In the genomic region with DNA sequence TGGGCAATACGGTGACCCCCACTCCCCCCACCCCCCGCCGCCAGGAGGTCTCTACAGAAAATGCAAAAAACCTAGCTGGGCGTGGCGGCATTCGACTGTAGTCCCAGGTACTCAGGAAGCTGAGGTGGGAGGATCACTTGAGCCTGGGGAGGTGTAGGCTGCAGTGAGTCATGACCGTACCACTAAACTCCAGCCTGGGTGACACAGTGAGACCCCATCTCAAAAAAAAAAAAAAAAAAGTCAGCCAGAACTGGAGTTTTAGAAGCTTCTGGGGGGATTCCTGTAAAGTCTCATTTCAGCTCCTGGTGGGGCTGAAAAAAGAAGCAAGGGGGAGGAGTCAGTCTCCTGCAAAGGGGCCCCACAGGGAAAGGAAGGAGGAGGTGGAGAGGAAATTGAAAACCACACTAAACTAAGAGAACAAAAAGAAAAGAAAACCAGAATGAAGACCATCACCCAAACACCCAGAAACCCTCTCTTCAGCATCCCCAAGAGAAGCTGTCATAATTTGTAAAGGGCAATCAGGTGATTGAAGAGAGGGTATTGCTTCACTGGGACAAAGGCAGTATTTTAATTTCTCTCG, we compare ENCODE assay signal across 8 cellular contexts. TPM values are rescaled to one million over a fixed set of nuclear protein-coding genes. Genes with fewer than 3 reads are reported as not detected.
DNase-seq lines count a peak whose midpoint lies in the region; ATAC-seq and TF ChIP-seq lines count a peak whose summit lies in the region.

No MANE protein-coding gene starts in this region.

- H3K36me3 ChIP-seq in MG63 = no peaks in the 10 kb centered on the region
- no peaks in the 10 kb centered on the region for H3K36me3 ChIP-seq in gastroesophageal sphincter

- H3K27ac Mint-ChIP-seq in Calu3 (ENCODE audit: unreplicated experiment) = no peak overlapping the region
- H3K27ac Mint-ChIP-seq in natural killer cell = peak overlapping the region; percentile 89 to 91

- no peak for TF ChIP-seq POLR2A in gastroesophageal sphincter (IDR thresholded peaks at IDR 0.05)

- intact Hi-C loops in Calu3 (cut with micrococcal nuclease; ENCODE audit: unreplicated experiment) = no loop called here
- intact Hi-C loops in natural killer cell (cut with micrococcal nuclease) = loop anchor here (5.0 to 10.0 kb wide), 2 partner anchors 48 to 50 kb away; no protein-coding TSS in a partner anchor

- H3K27ac ChIP-seq in gastroesophageal sphincter = no peak overlapping the region

- TF ChIP-seq CTCF in Calu3 (IDR thresholded peaks at IDR 0.05; ENCODE audit: unreplicated experiment) (no peak), natural killer cell (IDR thresholded peaks at IDR 0.05) (no peak), gastroesophageal sphincter (IDR thresholded peaks at IDR 0.05) (no peak)

- H3K27me3 Mint-ChIP-seq in Calu3 (ENCODE audit: unreplicated experiment) (peaks cover 64% of the 10 kb centered on the region), natural killer cell (ENCODE audit: low read depth in 2 of 2) (no peaks in the 10 kb centered on the region)
- no peaks in the 10 kb centered on the region for H3K27me3 Mint-ChIP-seq in activated T-cell treated with anti-CD3 and anti-CD28 coated beads, Interleukin-2, amount 50 U/mL, for 4 hours (ENCODE audit: low read depth)

- peak; percentile 41 to 42 for ATAC-seq in activated T-cell treated with anti-CD3 and anti-CD28 coated beads, Interleukin-2, amount 50 U/mL, for 4 hours
- ATAC-seq in natural killer cell (peak in 1 of 3 donors; percentile 9), HG03432 (IDR thresholded peaks at IDR 0.05; ENCODE audit: unreplicated experiment) (no peak), HG02981 (IDR thresholded peaks at IDR 0.05; ENCODE audit: unreplicated experiment) (no peak), gastroesophageal sphincter (no peak)

- H3K36me3 Mint-ChIP-seq in Calu3 (ENCODE audit: insufficient read depth, unreplicated experiment) (peaks cover 28% of the 10 kb centered on the region), natural killer cell (no peaks in the 10 kb centered on the region)
- H3K36me3 Mint-ChIP-seq in activated T-cell treated with anti-CD3 and anti-CD28 coated beads, Interleukin-2, amount 50 U/mL, for 4 hours (ENCODE audit: insufficient read depth) = no peaks in the 10 kb centered on the region

- H3K9me3 ChIP-seq in MG63 = no peaks in the 10 kb centered on the region
- no peaks in the 10 kb centered on the region for H3K9me3 ChIP-seq in gastroesophageal sphincter

- H3K4me3 Mint-ChIP-seq in Calu3 (ENCODE audit: low read depth, unreplicated experiment) = peak overlapping the region; percentile 82
- peak overlapping the region; percentile 75 for H3K4me3 Mint-ChIP-seq in activated T-cell treated with anti-CD3 and anti-CD28 coated beads, Interleukin-2, amount 50 U/mL, for 4 hours
- peak overlapping the region; percentile 85 for H3K4me3 Mint-ChIP-seq in natural killer cell

- H3K4me3 ChIP-seq in MG63 (no peak overlapping the region), gastroesophageal sphincter (no peak overlapping the region)

- no TSS peak for BruUV-seq in Calu3 (replicated peaks; lab: Mats Ljungman, UMichigan)

- 71 to 75% methylated on average over 1 to 3 of the region's 8 CpGs for WGBS in gastroesophageal sphincter (ENCODE audit: low coverage in 1 of 2), 2 donors

- no peak for TF ChIP-seq EP300 in gastroesophageal sphincter (IDR thresholded peaks at IDR 0.05)

- DNase-seq in Calu3 = no peak
- peak; percentile 65 for DNase-seq in NCI-H510A treated with DMSO at 0.1 percent for 48 hours (lab: John Stamatoyannopoulos, UW)
- peak; percentile 64 for DNase-seq in activated T-cell treated with anti-CD3 and anti-CD28 coated beads, Interleukin-2, amount 50 U/mL, for 4 hours
- no peak for DNase-seq in natural killer cell
- DNase-seq in MG63 = no peak

- H3K27me3 ChIP-seq in MG63 (no peaks in the 10 kb centered on the region), gastroesophageal sphincter (peaks cover 9% of the 10 kb centered on the region)

- H3K4me1 Mint-ChIP-seq in Calu3 (ENCODE audit: low read depth, unreplicated experiment) = peaks cover 29% of the 10 kb centered on the region
- peaks cover 77% of the 10 kb centered on the region for H3K4me1 Mint-ChIP-seq in activated T-cell treated with anti-CD3 and anti-CD28 coated beads, Interleukin-2, amount 50 U/mL, for 4 hours (ENCODE audit: low read depth)
- H3K4me1 Mint-ChIP-seq in natural killer cell = peaks cover 55 to 72% of the 10 kb centered on the region in 2 donors

- H3K9me3 Mint-ChIP-seq in Calu3 (ENCODE audit: low read depth, unreplicated experiment) (no peaks in the 10 kb centered on the region), natural killer cell (no peaks in the 10 kb centered on the region)
- H3K9me3 Mint-ChIP-seq in activated T-cell treated with anti-CD3 and anti-CD28 coated beads, Interleukin-2, amount 50 U/mL, for 4 hours = no peaks in the 10 kb centered on the region

- peaks cover 0 to 39% (median 10%) of the 10 kb centered on the region in 3 donors for H3K4me1 ChIP-seq in gastroesophageal sphincter

- CTCF ChIA-PET in Calu3 (lab: Charles Lee) = interaction anchor here (0.6 to 1.3 kb wide), 4 partner anchors 11 to 450 kb away, joined by 3 to 6 read pairs (median 4); no protein-coding TSS in a partner anchor

RNA-seq across cellular contexts. Expression of a gene that starts 50.4 kb away (rescaled TPM):
- total RNA-seq in Calu3 (2022) (46.9 and 55.7 TPM in 2 replicates), natural killer cell (100 to 1,000 TPM; 101 to 136 (median 114) TPM), gastroesophageal sphincter (10 to 100 TPM in 2 of 4 donors, 1 to 10 TPM in 2; 9.0 to 14.7 (median 10.8) TPM)
- total RNA-seq in activated T-cell treated with anti-CD3 and anti-CD28 coated beads, Interleukin-2, amount 50 U/mL, for 4 hours = 1 to 10 TPM; 5.6 to 8.0 (median 6.3) TPM
- total RNA-seq in MG63 (2014; rRNA removed; shearing (Covaris generic); ENCODE audit: low replicate concordance) = 1.3 and 1.8 TPM in 2 replicates

Comparison
In these comparisons a context has a peak if more than half of its experiments do, and no peak if none do; other contexts are left out.
1. DNase-seq: peak in NCI-H510A treated with DMSO at 0.1 percent for 48 hours (single experiment) and activated T-cell treated with anti-CD3 and anti-CD28 coated beads, Interleukin-2, amount 50 U/mL, for 4 hours (single experiment); none in Calu3 (single experiment), natural killer cell (single experiment) and MG63 (single experiment).
2. ATAC-seq: peak in activated T-cell treated with anti-CD3 and anti-CD28 coated beads, Interleukin-2, amount 50 U/mL, for 4 hours (2 of 2); none in HG03432 (single experiment), HG02981 (single experiment) and gastroesophageal sphincter (single experiment).
3. Peak in every context shown above with its lines, with median percentiles within 50 percentile points of each other: H3K4me3 Mint-ChIP-seq.